In the genomic region with DNA sequence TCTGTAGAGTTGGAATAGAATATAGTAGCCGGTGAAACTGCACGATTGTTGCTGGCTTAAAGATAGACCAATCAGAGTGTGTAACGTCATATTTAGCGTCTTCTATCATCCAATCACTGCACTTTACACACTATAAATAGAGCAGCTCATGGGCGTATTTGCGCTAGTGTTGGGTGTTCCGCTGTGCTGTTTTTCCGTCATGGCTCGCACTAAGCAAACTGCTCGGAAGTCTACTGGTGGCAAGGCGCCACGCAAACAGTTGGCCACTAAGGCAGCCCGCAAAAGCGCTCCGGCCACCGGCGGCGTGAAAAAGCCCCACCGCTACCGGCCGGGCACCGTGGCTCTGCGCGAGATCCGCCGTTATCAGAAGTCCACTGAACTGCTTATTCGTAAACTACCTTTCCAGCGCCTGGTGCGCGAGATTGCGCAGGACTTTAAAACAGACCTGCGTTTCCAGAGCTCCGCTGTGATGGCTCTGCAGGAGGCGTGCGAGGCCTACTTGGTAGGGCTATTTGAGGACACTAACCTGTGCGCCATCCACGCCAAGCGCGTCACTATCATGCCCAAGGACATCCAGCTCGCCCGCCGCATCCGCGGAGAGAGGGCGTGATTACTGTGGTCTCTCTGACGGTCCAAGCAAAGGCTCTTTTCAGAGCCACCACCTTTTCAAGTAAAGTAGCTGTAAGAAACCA, we compare ENCODE assay signal across 8 cellular contexts. TPM values are rescaled to one million over a fixed set of nuclear protein-coding genes. Genes with fewer than 3 reads are reported as not detected.
A peak's percentile ranks its signal among the peaks of the same experiment; 100 is the strongest.
DNase-seq lines count a peak whose midpoint lies in the region; ATAC-seq and TF ChIP-seq lines count a peak whose summit lies in the region.

No MANE protein-coding gene starts in this region.

- intact Hi-C loops in activated naive CD4-positive, alpha-beta T cell treated with anti-CD3 and anti-CD28 coated beads for 36 hours (cut with micrococcal nuclease): loop anchor here (2.0 to 10.0 kb wide), 6 partner anchors 882 to 1874 kb away; partner anchors contain the start of genes RIPOR2 and ZNF184
- intact Hi-C loops in upper lobe of right lung (cut with DNase I): no loop called here

- CTCF ChIA-PET in activated naive CD4-positive, alpha-beta T cell treated with anti-CD3 and anti-CD28 coated beads for 36 hours (lab: Charles Lee): interaction anchor here (0.6 to 7.1 kb wide), 7 partner anchors 11 to 1163 kb away, joined by 3 to 83 read pairs (median 8); a partner anchor contains a TSS

- H3K4me1 Mint-ChIP-seq in activated naive CD4-positive, alpha-beta T cell treated with anti-CD3 and anti-CD28 coated beads for 36 hours (ENCODE audit: low read depth): peaks cover 26% of the 10 kb centered on the region

- DNase-seq in EL (peak; percentile 95), Karpas-422 (peak; percentile 95), SJCRH30 (peak; percentile 63 to 83), foreskin melanocyte (peak; percentile 94), upper lobe of right lung (peak; percentile 84)
- peak; percentile 87 for DNase-seq in activated naive CD4-positive, alpha-beta T cell treated with anti-CD3 and anti-CD28 coated beads for 36 hours

- H3K4me1 ChIP-seq in Karpas-422 (ENCODE audit: low read length): peaks cover 23% of the 10 kb centered on the region
- H3K4me1 ChIP-seq in SJCRH30: no peaks in the 10 kb centered on the region
- peaks cover 8% of the 10 kb centered on the region for H3K4me1 ChIP-seq in neuron (ENCODE audit: insufficient read depth, low read length)
- H3K4me1 ChIP-seq in upper lobe of right lung: peaks cover 15% of the 10 kb centered on the region

- H3K27me3 ChIP-seq in Karpas-422 (ENCODE audit: low read length) (no peaks in the 10 kb centered on the region), SJCRH30 (no peaks in the 10 kb centered on the region), neuron (ENCODE audit: insufficient read depth, low read length) (no peaks in the 10 kb centered on the region), upper lobe of right lung (no peaks in the 10 kb centered on the region)

- H2AFZ ChIP-seq in Karpas-422 (ENCODE audit: low read length): no peak overlapping the region
- H2AFZ ChIP-seq in neuron (ENCODE audit: low read depth, low read length): peak overlapping the region; percentile 19

- ATAC-seq in GM21825 (IDR thresholded peaks at IDR 0.05; ENCODE audit: unreplicated experiment) (peak; percentile 43), upper lobe of right lung (peak; percentile 80)

- H3K4me3 ChIP-seq in Karpas-422 (ENCODE audit: low read length) (peak overlapping the region; percentile 83), SJCRH30 (peak overlapping the region; percentile 63), neuron (ENCODE audit: low read length) (peak overlapping the region; percentile 53), upper lobe of right lung (peak overlapping the region; percentile 56)

- H3K4me3 Mint-ChIP-seq in activated naive CD4-positive, alpha-beta T cell treated with anti-CD3 and anti-CD28 coated beads for 36 hours: peak overlapping the region; percentile 96

- no peaks in the 10 kb centered on the region for H3K36me3 ChIP-seq in Karpas-422 (ENCODE audit: insufficient read depth, low read length)
- H3K36me3 ChIP-seq in SJCRH30: no peaks in the 10 kb centered on the region
- no peaks in the 10 kb centered on the region for H3K36me3 ChIP-seq in neuron (ENCODE audit: insufficient read depth, low read length)
- H3K36me3 ChIP-seq in upper lobe of right lung: no peaks in the 10 kb centered on the region

- no peak for TF ChIP-seq CTCF in upper lobe of right lung (IDR thresholded peaks at IDR 0.05)

- H3K79me2 ChIP-seq in Karpas-422 (ENCODE audit: low read length): no peaks in the 10 kb centered on the region

- no peaks in the 10 kb centered on the region for H3K9me2 ChIP-seq in Karpas-422 (replicated peaks; ENCODE audit: insufficient read depth, low read length)

- no peaks in the 10 kb centered on the region for H3K27me3 Mint-ChIP-seq in activated naive CD4-positive, alpha-beta T cell treated with anti-CD3 and anti-CD28 coated beads for 36 hours (ENCODE audit: low read depth)

- H3K9me3 ChIP-seq in Karpas-422 (ENCODE audit: low read length) (no peaks in the 10 kb centered on the region), SJCRH30 (replicated peaks) (no peaks in the 10 kb centered on the region), neuron (ENCODE audit: low read length) (no peaks in the 10 kb centered on the region), upper lobe of right lung (no peaks in the 10 kb centered on the region)

- H3K36me3 Mint-ChIP-seq in activated naive CD4-positive, alpha-beta T cell treated with anti-CD3 and anti-CD28 coated beads for 36 hours (ENCODE audit: low read depth): peaks cover 2% of the 10 kb centered on the region

- H3K4me2 ChIP-seq in Karpas-422 (ENCODE audit: low read depth, low read length, poor library complexity, severe bottlenecking): peak overlapping the region; percentile 81

- no peaks in the 10 kb centered on the region for H3K9me3 Mint-ChIP-seq in activated naive CD4-positive, alpha-beta T cell treated with anti-CD3 and anti-CD28 coated beads for 36 hours

- no peaks in the 10 kb centered on the region for H4K20me1 ChIP-seq in Karpas-422 (ENCODE audit: insufficient read depth, low read depth, low read length)

- peak overlapping the region; percentile 100 for H3K27ac Mint-ChIP-seq in activated naive CD4-positive, alpha-beta T cell treated with anti-CD3 and anti-CD28 coated beads for 36 hours

- peak overlapping the region; percentile 95 for H3K9ac ChIP-seq in Karpas-422 (ENCODE audit: low read length)

- peak overlapping the region; percentile 93 for H3K27ac ChIP-seq in Karpas-422 (ENCODE audit: low read length)
- H3K27ac ChIP-seq in SJCRH30: peak overlapping the region; percentile 95
- H3K27ac ChIP-seq in upper lobe of right lung: peak overlapping the region; percentile 96

RNA-seq across cellular contexts. Expression of gene TRIM38, which starts 57.8 kb away (rescaled TPM):
- total RNA-seq in Karpas-422 (2014; rRNA removed; shearing (Covaris generic); ENCODE audit: low replicate concordance): 17.0 and 19.3 TPM in 2 replicates
- total RNA-seq in SJCRH30 (2014; rRNA removed; shearing (Covaris generic)): 3.2 and 3.3 TPM in 2 replicates
- 10 to 100 TPM; 19.1 to 19.7 TPM for total RNA-seq in activated naive CD4-positive, alpha-beta T cell treated with anti-CD3 and anti-CD28 coated beads for 36 hours
- total RNA-seq in upper lobe of right lung: 18.0 TPM

Comparison
In these comparisons a context has a peak if more than half of its experiments do, and no peak if none do; other contexts are left out.
1. Peak in every context shown above with its lines: DNase-seq, ATAC-seq, H3K4me3 ChIP-seq and H3K27ac ChIP-seq.